Comparison of ENCODE assay signal across 8 cellular contexts in the genomic region with DNA sequence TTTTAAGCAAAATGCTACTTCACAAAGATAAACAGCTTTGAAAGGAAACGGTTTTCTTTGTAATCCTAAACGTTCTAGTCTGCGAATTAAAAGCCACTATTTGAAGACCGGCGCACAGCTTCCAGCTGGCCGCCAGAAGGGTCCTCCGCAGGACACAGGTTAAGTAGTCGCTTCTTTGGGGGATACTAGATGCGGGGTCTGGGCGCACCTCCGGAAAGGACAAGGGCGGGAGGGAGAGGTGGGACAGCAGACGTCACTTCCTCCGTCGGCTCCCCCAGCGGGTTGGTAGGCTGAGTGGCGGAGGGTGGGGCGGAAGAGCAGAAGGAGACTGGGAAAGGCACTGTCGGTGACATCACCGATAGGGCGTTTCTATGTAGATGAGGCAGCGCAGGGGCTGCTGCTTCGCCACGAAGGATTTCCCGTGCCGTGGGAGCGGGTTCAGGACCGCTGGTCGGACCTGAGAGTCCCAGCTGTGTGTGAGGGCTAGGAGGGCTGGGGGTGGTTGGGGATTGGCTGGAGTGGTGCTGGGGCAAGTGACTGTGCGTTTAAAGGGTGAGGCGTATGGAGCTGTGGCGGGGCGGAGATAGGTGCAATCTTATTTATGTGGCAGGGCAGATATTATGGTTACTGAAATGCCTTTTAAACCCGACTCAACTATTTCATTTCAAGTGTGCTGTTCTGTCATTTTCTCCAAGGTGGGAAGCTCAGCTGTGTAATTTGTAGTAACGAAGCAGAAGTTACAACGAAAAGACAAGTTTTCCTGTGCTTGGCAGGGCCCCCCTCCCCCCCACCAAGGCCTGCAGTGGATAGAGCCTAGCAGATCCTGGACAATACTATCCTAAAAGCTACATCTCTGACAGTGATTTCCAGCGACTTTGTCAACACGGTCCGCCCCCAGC.
A peak's percentile ranks its signal among the peaks of the same experiment; 100 is the strongest.
DNase-seq lines count a peak whose midpoint lies in the region; ATAC-seq, FAIRE-seq and TF ChIP-seq lines count a peak whose summit lies in the region.
"Not testable (repeated sequence)": the region's sequence is repeated elsewhere in the genome, so short reads cannot be mapped to it uniquely, and the experiment has no call there.

No MANE protein-coding gene starts in this region.

- H3K4me3 Mint-ChIP-seq in T-cell, result peak overlapping the region; percentile 88 to 97 (median 90)

- intact Hi-C loops in ascending aorta (cut with DNase I); left ventricle myocardium superior (cut with micrococcal nuclease); posterior cingulate gyrus (cut with DNase I): not testable (repeated sequence)

- CTCF ChIA-PET in A549 (lab: Yijun Ruan, JAX); T-cell (lab: Charles Lee): not testable (repeated sequence)

- FAIRE-seq in A549 (lab: Jason Lieb, UNC), result not testable (repeated sequence)

- not testable (repeated sequence) for H3K27me3 ChIP-seq in ascending aorta

- H3K36me3 ChIP-seq in ascending aorta, result not testable (repeated sequence)

- TF ChIP-seq POLR2A in A549 (IDR thresholded peaks at IDR 0.05; ENCODE audit: low read length), result peak; percentile 86

- H3K27me3 Mint-ChIP-seq in T-cell, result not testable (repeated sequence)

- H3K4me1 ChIP-seq in A549, ascending aorta: not testable (repeated sequence)

- not testable (repeated sequence) for H3K9me3 Mint-ChIP-seq in T-cell

- peak overlapping the region; percentile 85 for H3K4me2 ChIP-seq in A549

- 2% methylated on average over 22 of the region's 39 CpGs for WGBS in A549 (ENCODE audit: missing lambda C conversion rate)

- ATAC-seq in A549 (peak; percentile 94 to 98), GM18519 (IDR thresholded peaks at IDR 0.05; ENCODE audit: low FRiP score, unreplicated experiment) (peak; percentile 71), HG02973 (IDR thresholded peaks at IDR 0.05; ENCODE audit: unreplicated experiment) (peak; percentile 90), T-cell (replicated peaks in 1 of 4) (peak; percentile 85 to 96 (median 94)), left ventricle myocardium superior (peak; percentile 99)

- not testable (repeated sequence) for H3K9me3 ChIP-seq in A549, ascending aorta

- POLR2A ChIA-PET in A549 (lab: Yijun Ruan, JAX), result interaction anchor here (0.7 to 1.1 kb wide), 3 partner anchors 10 to 697 kb away, joined by 8 to 55 read pairs (median 10); no protein-coding TSS in a partner anchor
- POLR2A ChIA-PET in T-cell (lab: Charles Lee), result not testable (repeated sequence)

- TF ChIP-seq EP300 in A549 (IDR thresholded peaks at IDR 0.05), result not testable (repeated sequence)

- peak overlapping the region; percentile 70 for H3K4me3 ChIP-seq in A549
- peak overlapping the region; percentile 54 to 68 for H3K4me3 ChIP-seq in ascending aorta

- peak in 1 of 2 experiments; percentile 23; a peak in 1 of 5 replicates for TF ChIP-seq RAD21 in A549 (conservative IDR thresholded peaks at IDR 0.05 in 1 of 2, IDR thresholded peaks at IDR 0.05 in 1 of 2)

- TF ChIP-seq CTCF in A549 (IDR thresholded peaks at IDR 0.05); ascending aorta (IDR thresholded peaks at IDR 0.05): not testable (repeated sequence)

- peak overlapping the region; percentile 100 for H3K27ac Mint-ChIP-seq in T-cell

- DNase-seq in A549 (ENCODE audit: low read depth in 1 of 2, low spot score in 1 of 2), result peak in 1 of 2 experiments; percentile 97
- DNase-seq in NCI-H1694 treated with DMSO at 0.1 percent for 48 hours (lab: John Stamatoyannopoulos, UW), result peak; percentile 99
- DNase-seq in T-cell, result peak in 31 of 34 experiments; percentile 23 to 75 (median 56)
- peak in 1 of 2 donors; percentile 84 for DNase-seq in ascending aorta (ENCODE audit: low spot score in 2 of 2)
- DNase-seq in left ventricle myocardium superior, result peak; percentile 59
- DNase-seq in posterior cingulate gyrus, result peak; percentile 32 to 91 (median 51)

- H3K27ac ChIP-seq in A549, result peak overlapping the region; percentile 91
- peak overlapping the region; percentile 86 to 92 for H3K27ac ChIP-seq in ascending aorta

- peaks cover 8 to 15% (median 13%) of the 10 kb centered on the region in 3 donors for H3K4me1 Mint-ChIP-seq in T-cell

- not testable (repeated sequence) for H3K36me3 Mint-ChIP-seq in T-cell

TF ChIP-seq in A549, 52 proteins besides CTCF, POLR2A, EP300 and RAD21 (continues in another document):
- TF ChIP-seq RARB (CRISPR knock-in tag; IDR thresholded peaks at IDR 0.05) (peak; percentile 100), HMGXB4 (CRISPR knock-in tag; IDR thresholded peaks at IDR 0.05; ENCODE audit: borderline replicate concordance) (peak; percentile 97), MAZ (IDR thresholded peaks at IDR 0.05; ENCODE audit: borderline replicate concordance, low read depth, low read length) (peak; percentile 83; the same call in 1 of the 2 replicates), MAX (IDR thresholded peaks at IDR 0.05) (peak; percentile 68; the same call in 1 of the 2 replicates), TFCP2L1 (CRISPR knock-in tag; IDR thresholded peaks at IDR 0.05) (peak; percentile 100), JUN (IDR thresholded peaks at IDR 0.05) (peak; percentile 98 to 99), HOXA7 (CRISPR knock-in tag; IDR thresholded peaks at IDR 0.05) (peak; percentile 100), CEBPB (IDR thresholded peaks at IDR 0.05) (peak in 1 of 2 experiments; percentile 59; a peak in 2 of 4 replicates), BCL3 (IDR thresholded peaks at IDR 0.05) (peak; percentile 100), GATA3 (IDR thresholded peaks at IDR 0.05; ENCODE audit: borderline replicate concordance) (peak; percentile 81; the same call in 1 of the 2 replicates), TP53 (CRISPR knock-in tag; IDR thresholded peaks at IDR 0.05) (peak; percentile 99), FOSB (CRISPR knock-in tag; IDR thresholded peaks at IDR 0.05) (peak; percentile 100)
- TF ChIP-seq, protein P1, sequence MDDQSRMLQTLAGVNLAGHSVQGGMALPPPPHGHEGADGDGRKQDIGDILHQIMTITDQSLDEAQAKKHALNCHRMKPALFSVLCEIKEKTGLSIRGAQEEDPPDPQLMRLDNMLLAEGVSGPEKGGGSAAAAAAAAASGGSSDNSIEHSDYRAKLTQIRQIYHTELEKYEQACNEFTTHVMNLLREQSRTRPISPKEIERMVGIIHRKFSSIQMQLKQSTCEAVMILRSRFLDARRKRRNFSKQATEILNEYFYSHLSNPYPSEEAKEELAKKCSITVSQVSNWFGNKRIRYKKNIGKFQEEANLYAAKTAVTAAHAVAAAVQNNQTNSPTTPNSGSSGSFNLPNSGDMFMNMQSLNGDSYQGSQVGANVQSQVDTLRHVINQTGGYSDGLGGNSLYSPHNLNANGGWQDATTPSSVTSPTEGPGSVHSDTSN (IDR thresholded peaks at IDR 0.05), result peak; percentile 92
- TF ChIP-seq, protein P2, sequence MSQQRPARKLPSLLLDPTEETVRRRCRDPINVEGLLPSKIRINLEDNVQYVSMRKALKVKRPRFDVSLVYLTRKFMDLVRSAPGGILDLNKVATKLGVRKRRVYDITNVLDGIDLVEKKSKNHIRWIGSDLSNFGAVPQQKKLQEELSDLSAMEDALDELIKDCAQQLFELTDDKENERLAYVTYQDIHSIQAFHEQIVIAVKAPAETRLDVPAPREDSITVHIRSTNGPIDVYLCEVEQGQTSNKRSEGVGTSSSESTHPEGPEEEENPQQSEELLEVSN (IDR thresholded peaks at IDR 0.05; ENCODE audit: borderline replicate concordance, low read depth), result 0 out of 2 replicates have a peak, but pooled peaks have one; percentile 47
